Comparison of ENCODE assay signal across 8 cellular contexts in the genomic region with DNA sequence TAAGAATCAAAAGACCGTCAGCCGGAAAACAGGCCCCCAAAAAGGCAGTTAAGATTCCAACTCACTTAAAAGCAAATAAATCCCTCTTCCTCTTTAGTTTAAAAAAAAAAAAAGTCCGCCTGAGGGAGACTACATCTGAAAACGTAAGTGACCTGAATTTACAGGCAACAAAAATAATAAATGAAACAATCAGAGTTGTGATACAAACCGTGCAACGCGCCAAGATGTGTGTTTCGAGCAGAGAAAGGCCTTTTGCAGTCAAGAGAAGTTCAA. TPM values are rescaled to one million over a fixed set of nuclear protein-coding genes. Genes with fewer than 3 reads are reported as not detected.
A peak's percentile ranks its signal among the peaks of the same experiment; 100 is the strongest.
DNase-seq lines count a peak whose midpoint lies in the region; ATAC-seq, FAIRE-seq and TF ChIP-seq lines count a peak whose summit lies in the region.

No MANE protein-coding gene starts in this region.

- no peak for TF ChIP-seq POLR2A in breast epithelium (IDR thresholded peaks at IDR 0.05)

- FAIRE-seq in D721Med (lab: Jason Lieb, UNC): no peak

- H3K4me1 Mint-ChIP-seq in stimulated activated naive CD8-positive, alpha-beta T cell treated with anti-CD3 and anti-CD28 coated beads, Interleukin-15, Interleukin-2, amounts not matched to agents 100 ng/mL and 50 ng/mL, for 24 hours (ENCODE audit: low read depth): peaks cover 71% of the 10 kb centered on the region

- peak overlapping the region; percentile 95 for H3K27ac Mint-ChIP-seq in stimulated activated naive CD8-positive, alpha-beta T cell treated with anti-CD3 and anti-CD28 coated beads, Interleukin-15, Interleukin-2, amounts not matched to agents 100 ng/mL and 50 ng/mL, for 24 hours

- no peak for TF ChIP-seq CTCF in breast epithelium (IDR thresholded peaks at IDR 0.05)
- no peak for TF ChIP-seq CTCF in D721Med (IDR thresholded peaks at IDR 0.05; ENCODE audit: insufficient read depth, missing control alignments)

- H3K27ac ChIP-seq in breast epithelium: peak overlapping the region; percentile 100

- no peak for ATAC-seq in stimulated activated naive CD8-positive, alpha-beta T cell treated with anti-CD3 and anti-CD28 coated beads, Interleukin-15, Interleukin-2, amounts not matched to agents 100 U/mL and 50 U/mL, for 24 hours
- ATAC-seq in HG03354 (IDR thresholded peaks at IDR 0.05; ENCODE audit: poor library complexity, severe bottlenecking, unreplicated experiment) (no peak), HG02981 (IDR thresholded peaks at IDR 0.05; ENCODE audit: unreplicated experiment) (no peak)

- H3K27me3 ChIP-seq in breast epithelium (no peaks in the 10 kb centered on the region), mononuclear cell (ENCODE audit: insufficient read depth, low read length) (no peaks in the 10 kb centered on the region)

- peaks cover 0 to 12% of the 10 kb centered on the region in 2 donors for H3K4me1 ChIP-seq in breast epithelium
- peaks cover 53% of the 10 kb centered on the region for H3K4me1 ChIP-seq in mononuclear cell (ENCODE audit: insufficient read depth, low read length)

- no peaks in the 10 kb centered on the region for H3K27me3 Mint-ChIP-seq in stimulated activated naive CD8-positive, alpha-beta T cell treated with anti-CD3 and anti-CD28 coated beads, Interleukin-15, Interleukin-2, amounts not matched to agents 100 ng/mL and 50 ng/mL, for 24 hours

- DNase-seq in stimulated activated naive CD8-positive, alpha-beta T cell treated with anti-CD3 and anti-CD28 coated beads, Interleukin-15, Interleukin-2, amounts not matched to agents 100 U/mL and 50 U/mL, for 24 hours: no peak
- no peak for DNase-seq in breast epithelium (ENCODE audit: low spot score in 2 of 2)
- DNase-seq in D721Med (ENCODE audit: insufficient read length, low spot score): no peak
- DNase-seq in activated gamma-delta T cell (lab: John Stamatoyannopoulos, UW): no peak

- H3K9me3 ChIP-seq in breast epithelium (no peaks in the 10 kb centered on the region), mononuclear cell (ENCODE audit: low read depth, low read length) (no peaks in the 10 kb centered on the region)

- intact Hi-C loops in breast epithelium (cut with DNase I; ENCODE audit: low total_unique reads): no loop called here

- H3K4me3 ChIP-seq in breast epithelium: peak overlapping the region; percentile 97 to 100 (median 98)
- peak overlapping the region; percentile 88 for H3K4me3 ChIP-seq in mononuclear cell (ENCODE audit: low read length)

- no peaks in the 10 kb centered on the region for H3K9me3 Mint-ChIP-seq in stimulated activated naive CD8-positive, alpha-beta T cell treated with anti-CD3 and anti-CD28 coated beads, Interleukin-15, Interleukin-2, amounts not matched to agents 100 ng/mL and 50 ng/mL, for 24 hours

- peak overlapping the region; percentile 96 for H3K4me3 Mint-ChIP-seq in stimulated activated naive CD8-positive, alpha-beta T cell treated with anti-CD3 and anti-CD28 coated beads, Interleukin-15, Interleukin-2, amounts not matched to agents 100 ng/mL and 50 ng/mL, for 24 hours

- H3K36me3 ChIP-seq in breast epithelium: no peaks in the 10 kb centered on the region

- peaks cover 32% of the 10 kb centered on the region for H3K36me3 Mint-ChIP-seq in stimulated activated naive CD8-positive, alpha-beta T cell treated with anti-CD3 and anti-CD28 coated beads, Interleukin-15, Interleukin-2, amounts not matched to agents 100 ng/mL and 50 ng/mL, for 24 hours (ENCODE audit: low read depth)

RNA-seq across cellular contexts. Expression of gene KANSL1, which starts 1.1 kb away (rescaled TPM):
- total RNA-seq in breast epithelium (100 to 1,000 TPM in 2 of 3 donors, 10 to 100 TPM in 1; 59.5 to 142 (median 111) TPM), mononuclear cell (216 TPM)
